In the genomic region with DNA sequence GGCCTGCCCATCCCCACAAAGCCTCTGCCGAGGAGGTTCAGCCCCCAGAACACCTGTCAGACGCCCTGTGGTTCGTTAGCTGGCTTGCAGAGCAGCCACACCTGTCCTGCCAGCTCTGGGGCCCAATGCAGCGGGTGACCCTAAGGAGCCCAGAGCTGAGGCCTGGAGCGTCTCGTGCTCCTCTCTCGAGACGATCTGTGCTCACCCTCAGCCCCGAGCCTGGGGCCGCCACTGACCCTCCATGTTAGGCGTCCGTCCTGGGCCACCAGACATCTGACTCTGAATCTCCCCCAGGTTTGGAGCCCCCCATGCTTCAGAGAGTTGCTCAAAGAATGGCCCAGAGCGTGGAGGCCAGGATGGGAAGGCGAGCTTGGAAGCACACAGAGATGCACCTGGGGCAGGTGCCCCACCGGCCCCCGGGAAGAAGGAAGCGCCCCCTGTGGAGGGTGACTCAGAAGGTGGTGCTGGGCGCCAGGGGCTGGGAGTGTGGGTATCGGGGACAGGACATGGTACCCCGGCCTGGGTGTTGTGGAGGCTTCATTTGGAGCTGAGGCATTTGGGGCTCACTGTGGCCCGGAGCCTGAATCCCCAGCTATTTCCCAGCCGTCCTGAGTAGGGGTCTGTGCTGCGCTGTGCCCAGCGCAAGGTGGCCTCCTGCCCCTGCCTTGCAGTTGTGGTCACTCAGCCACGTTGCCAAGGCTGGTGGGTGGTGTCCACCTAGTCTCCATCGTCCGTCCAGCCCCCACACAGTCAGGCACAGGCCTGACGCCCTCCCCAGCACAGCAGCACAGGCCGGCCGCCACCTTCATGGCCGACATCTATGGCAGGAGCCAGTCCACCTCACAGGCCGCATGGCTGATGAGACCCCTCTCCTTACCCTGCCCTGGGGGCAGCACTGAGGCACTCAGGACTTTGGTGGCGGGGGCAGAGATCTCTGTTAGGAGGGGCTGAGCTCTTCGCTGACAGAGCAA, we compare ENCODE assay signal across 15 cellular contexts. TPM values are rescaled to one million over a fixed set of nuclear protein-coding genes. Genes with fewer than 3 reads are reported as not detected.
"Had no signal": no experiment of that assay in that cellular context is flagged by ENCODE, and none has a peak within 500 bp of the region (broad histone marks: within the 10 kb centered on the region; RNA-seq: fewer than 3 reads in every experiment).

No MANE protein-coding gene starts in this region.

- H3K4me1 Mint-ChIP-seq: brain, endodermal cell had no signal

- H3K4me1 ChIP-seq: SJSA1 had no signal

- H3K9me3 Mint-ChIP-seq: activated CD8-positive, alpha-beta T cell treated with anti-CD3 and anti-CD28 coated beads for 36 hours; activated naive CD4-positive, alpha-beta T cell treated with anti-CD3 and anti-CD28 coated beads, Interleukin-2, amount 10 ng/mL, durations not matched to agents 7 days and 5 days; brain; dendritic cell treated with granulocyte-macrophage colony-stimulating factor and Interleukin-4, amounts not matched to agents 40 ng/mL and 50 ng/mL, for 4 days; endodermal cell had no signal

- ATAC-seq: activated CD8-positive, alpha-beta T cell treated with anti-CD3 and anti-CD28 coated beads for 36 hours; esophagus mucosa had no signal

- H3K27ac ChIP-seq: SJSA1, tibial nerve had no signal

- H3K27me3 ChIP-seq: SJSA1, tibial nerve had no signal

- H3K4me3 ChIP-seq: SJSA1, tibial nerve had no signal

- H3K27ac Mint-ChIP-seq: activated CD8-positive, alpha-beta T cell treated with anti-CD3 and anti-CD28 coated beads for 36 hours; activated naive CD4-positive, alpha-beta T cell treated with anti-CD3 and anti-CD28 coated beads, Interleukin-2, amount 10 ng/mL, durations not matched to agents 7 days and 5 days; brain; dendritic cell treated with granulocyte-macrophage colony-stimulating factor and Interleukin-4, amounts not matched to agents 40 ng/mL and 50 ng/mL, for 4 days; endodermal cell had no signal

- H3K9me3 ChIP-seq: SJSA1, tibial nerve had no signal

- H3K27me3 Mint-ChIP-seq: activated CD8-positive, alpha-beta T cell treated with anti-CD3 and anti-CD28 coated beads for 36 hours; activated naive CD4-positive, alpha-beta T cell treated with anti-CD3 and anti-CD28 coated beads, Interleukin-2, amount 10 ng/mL, durations not matched to agents 7 days and 5 days; brain; dendritic cell treated with granulocyte-macrophage colony-stimulating factor and Interleukin-4, amounts not matched to agents 40 ng/mL and 50 ng/mL, for 4 days had no signal

- H3K4me3 Mint-ChIP-seq: activated CD8-positive, alpha-beta T cell treated with anti-CD3 and anti-CD28 coated beads for 36 hours; activated naive CD4-positive, alpha-beta T cell treated with anti-CD3 and anti-CD28 coated beads, Interleukin-2, amount 10 ng/mL, durations not matched to agents 7 days and 5 days; brain; dendritic cell treated with granulocyte-macrophage colony-stimulating factor and Interleukin-4, amounts not matched to agents 40 ng/mL and 50 ng/mL, for 4 days; endodermal cell had no signal

- DNase-seq: activated CD4-positive, alpha-beta T cell treated with anti-CD3 and anti-CD28 coated beads for 1 hour; activated CD8-positive, alpha-beta memory T cell treated with anti-CD3 and anti-CD28 coated beads, Interleukin-2, amount 50 U/mL, for 48 hours; activated CD8-positive, alpha-beta T cell treated with anti-CD3 and anti-CD28 coated beads for 36 hours; activated naive CD4-positive, alpha-beta T cell treated with anti-CD3 and anti-CD28 coated beads, Interleukin-2, amount 10 ng/mL, durations not matched to agents 7 days and 5 days; endodermal cell; glutamatergic neuron; mammary epithelial cell; T1000 had no signal

RNA-seq across cellular contexts. Expression of a gene that starts 42.8 kb away (rescaled TPM):
- total RNA-seq: subcutaneous adipose tissue, tibial nerve had no signal

RNA-seq across cellular contexts. Expression of a gene that starts 48.1 kb away (rescaled TPM):
- total RNA-seq: endodermal cell, esophagus mucosa, mammary epithelial cell, SJSA1, skeletal muscle tissue, subcutaneous adipose tissue, tibial nerve had no signal
